Comparison of ENCODE assay signal across 8 cellular contexts in the genomic region with DNA sequence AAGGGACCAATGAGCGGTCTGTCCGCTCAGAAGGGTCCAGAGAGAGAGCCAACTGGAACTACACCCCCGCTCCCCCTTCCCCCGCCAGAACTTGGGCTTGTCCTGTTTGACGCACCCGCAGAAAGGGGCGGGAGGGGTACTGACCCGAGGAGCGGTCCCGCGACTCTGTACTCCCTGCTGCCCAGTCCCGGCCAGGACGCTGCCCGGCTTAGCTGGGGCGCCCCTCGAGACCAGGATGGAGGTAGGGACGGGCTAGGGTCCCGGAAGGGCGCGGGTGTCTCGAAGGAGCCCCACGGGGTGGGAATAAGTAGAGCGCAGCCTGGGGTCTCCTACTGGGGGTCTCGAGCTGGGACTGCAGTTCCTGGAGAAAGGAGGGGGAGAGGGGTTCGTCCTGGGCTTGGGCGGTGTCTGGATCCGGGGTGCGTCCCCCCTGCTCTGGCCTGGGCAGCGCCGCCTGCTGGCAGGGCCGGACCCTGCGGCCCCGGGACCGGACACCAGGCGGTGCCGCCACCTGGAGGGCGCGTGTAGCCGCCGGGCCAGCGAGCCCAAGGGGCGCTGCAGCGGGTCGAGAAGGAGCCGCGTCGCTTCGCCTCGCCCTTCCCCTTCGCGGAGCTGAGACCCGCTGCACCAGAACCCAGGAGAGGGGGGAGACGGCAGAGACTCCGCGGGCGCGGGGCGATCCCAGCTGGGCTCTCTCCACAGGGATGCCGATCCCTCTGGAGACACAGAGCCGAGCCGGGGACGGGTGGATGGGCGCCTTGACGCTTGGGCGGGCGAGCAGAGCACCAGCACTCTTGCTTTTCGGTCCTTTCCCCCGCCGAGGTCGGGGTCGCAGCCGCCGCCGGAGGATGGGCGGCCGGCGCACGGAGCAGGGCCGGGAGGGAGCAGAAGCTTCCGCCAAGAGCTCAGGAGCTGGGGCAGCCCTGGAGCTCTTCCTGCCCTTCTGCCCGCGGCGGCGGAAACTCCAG. TPM values are rescaled to one million over a fixed set of nuclear protein-coding genes. Genes with fewer than 3 reads are reported as not detected.
A peak's percentile ranks its signal among the peaks of the same experiment; 100 is the strongest.
DNase-seq lines count a peak whose midpoint lies in the region; ATAC-seq and TF ChIP-seq lines count a peak whose summit lies in the region.

No MANE protein-coding gene starts in this region.

- POLR2A ChIA-PET in A673 (lab: Charles Lee; ENCODE audit: low non-redundant PET): no interaction called here

- H3K4me1 ChIP-seq in A673 (ENCODE audit: insufficient read depth, low read length, poor library complexity, severe bottlenecking) (peaks cover 24% of the 10 kb centered on the region), liver (ENCODE audit: control insufficient read depth in 4 of 4, insufficient read depth in 4 of 4, low read length in 3 of 4) (peaks cover 3 to 28% (median 18%) of the 10 kb centered on the region in 4 donors)

- H3K27me3 ChIP-seq in A673 (replicated peaks; ENCODE audit: insufficient read depth, low read depth, low read length, poor library complexity) (no peaks in the 10 kb centered on the region), liver (ENCODE audit: control insufficient read depth in 4 of 4, insufficient read depth in 4 of 4, low read length in 3 of 4) (peaks cover 0 to 6% (median 3%) of the 10 kb centered on the region in 4 donors)

- H3K27ac ChIP-seq in A673 (ENCODE audit: low read depth, low read length, poor library complexity, severe bottlenecking) (peak overlapping the region; percentile 54), liver (ENCODE audit: low read depth in 1 of 2, low read length in 2 of 2) (peak overlapping the region; percentile 68 to 75)

- no peaks in the 10 kb centered on the region for H3K9me3 ChIP-seq in A673 (ENCODE audit: low read depth, low read length, poor library complexity, severe bottlenecking)
- no peaks in the 10 kb centered on the region for H3K9me3 ChIP-seq in liver (ENCODE audit: control insufficient read depth in 4 of 4, low read length in 3 of 4)

- peak; percentile 76 for ATAC-seq in HG02938 (IDR thresholded peaks at IDR 0.05; ENCODE audit: unreplicated experiment)

- H3K36me3 ChIP-seq in A673 (ENCODE audit: insufficient read depth, low read length, poor library complexity, severe bottlenecking) (no peaks in the 10 kb centered on the region), liver (ENCODE audit: control insufficient read depth in 4 of 4, insufficient read depth in 3 of 4, low read depth in 1 of 4, low read length in 3 of 4) (no peaks in the 10 kb centered on the region)

- peak; percentile 64 for TF ChIP-seq POLR2A in GM15510 (IDR thresholded peaks at IDR 0.05; ENCODE audit: borderline replicate concordance, extremely low read depth, insufficient read length)

- intact Hi-C loops in A673 (cut with micrococcal nuclease; ENCODE audit: unreplicated experiment): no loop called here

- H3K9ac ChIP-seq in liver (ENCODE audit: low read depth in 1 of 2, low read length in 2 of 2): peak overlapping the region; percentile 21 to 40

- DNase-seq in A673 (ENCODE audit: low spot score): peak; percentile 73
- DNase-seq in NCI-H2107 (lab: John Stamatoyannopoulos, UW): peak; percentile 44
- DNase-seq in activated CD4-positive, alpha-beta T cell treated with anti-CD3 and anti-CD28 coated beads for 4 hours: peak; percentile 64 to 69
- DNase-seq in dedifferentiated amniotic fluid mesenchymal stem cell (ENCODE audit: extremely low spot score): peak; percentile 57
- DNase-seq in stimulated activated CD4-positive, alpha-beta T cell treated with anti-CD3 and anti-CD28 coated beads, Interleukin-4, amount 100 ng/mL, for 48 hours (ENCODE audit: low read depth in 2 of 2): peak; percentile 77

- under 1% methylated on average over 84 of the region's 84 CpGs for WGBS in liver

- no TSS peak for BruUV-seq in A673 (replicated peaks; lab: Mats Ljungman, UMichigan)

- CTCF ChIA-PET in A673 (lab: Charles Lee): interaction anchor here (0.9 to 1.7 kb wide), 3 partner anchors 25 to 61 kb away, joined by 4 to 20 read pairs (median 8); no protein-coding TSS in a partner anchor

- H3K4me3 ChIP-seq in A673 (ENCODE audit: low read depth, low read length, poor library complexity, severe bottlenecking): peak overlapping the region; percentile 68
- peak overlapping the region; percentile 67 to 80 (median 70) for H3K4me3 ChIP-seq in liver (ENCODE audit: low read depth in 1 of 3, low read length in 3 of 3)

- peak; percentile 84 for TF ChIP-seq CTCF in A673 (conservative IDR thresholded peaks at IDR 0.05; ENCODE audit: low read depth, low read length)
- peak; percentile 93 for TF ChIP-seq CTCF in liver (IDR thresholded peaks at IDR 0.05; ENCODE audit: low read depth, low read length, missing input control)

- TF ChIP-seq RAD21 in liver (IDR thresholded peaks at IDR 0.05): peak in 1 of 2 donors; percentile 59

TF ChIP-seq in liver, 16 proteins besides CTCF, POLR2A, EP300 and RAD21:
- TF ChIP-seq SP1 (IDR thresholded peaks at IDR 0.05): no peak
- TF ChIP-seq FOXA1 (IDR thresholded peaks at IDR 0.05): no peak
- TF ChIP-seq JUND (IDR thresholded peaks at IDR 0.05): no peak
- no peak for TF ChIP-seq ATF3 (IDR thresholded peaks at IDR 0.05)
- no peak for TF ChIP-seq HNF4G (IDR thresholded peaks at IDR 0.05)
- TF ChIP-seq RXRA (IDR thresholded peaks at IDR 0.05): no peak
- TF ChIP-seq FOXA2 (IDR thresholded peaks at IDR 0.05): no peak
- no peak for TF ChIP-seq GABPA (IDR thresholded peaks at IDR 0.05 in 1 of 2, conservative IDR thresholded peaks at IDR 0.05 in 1 of 2)
- no peak for TF ChIP-seq MAX (IDR thresholded peaks at IDR 0.05)
- no peak for TF ChIP-seq ZBTB33 (IDR thresholded peaks at IDR 0.05)
- no peak for TF ChIP-seq TAF1 (conservative IDR thresholded peaks at IDR 0.05)
- TF ChIP-seq NR2F2 (IDR thresholded peaks at IDR 0.05): no peak
- no peak for TF ChIP-seq EGR1 (IDR thresholded peaks at IDR 0.05; ENCODE audit: low read depth in 2 of 2)
- no peak for TF ChIP-seq YY1 (IDR thresholded peaks at IDR 0.05)
- TF ChIP-seq REST (IDR thresholded peaks at IDR 0.05): no peak
- no peak for TF ChIP-seq HNF4A (conservative IDR thresholded peaks at IDR 0.05)

RNA-seq across cellular contexts. Expression of gene CACNB3, which starts 3.7 kb away (rescaled TPM):
- total RNA-seq in A673 (2021) (23.8 and 32.4 TPM in 2 replicates), liver (1 to 10 TPM; 1.4 to 1.9 TPM)
- polyA plus RNA-seq in liver: under 1 TPM; 0.92 to 0.93 TPM

RNA-seq across cellular contexts. Expression of gene ADCY6, which starts 25.7 kb away (rescaled TPM):
- total RNA-seq in A673 (2021) (6.8 and 12.8 TPM in 2 replicates), liver (10 to 100 TPM; 12.7 to 30.5 TPM)
- polyA plus RNA-seq in liver: 1 to 10 TPM; 4.3 to 8.2 TPM

RNA-seq across cellular contexts. Expression of gene DDX23, which starts 37.4 kb away (rescaled TPM):
- total RNA-seq in A673 (2021) (111 and 135 TPM in 2 replicates), liver (10 to 100 TPM; 34.4 to 60.6 TPM)
- 10 to 100 TPM; 16.9 to 25.1 TPM for polyA plus RNA-seq in liver

RNA-seq across cellular contexts. Expression of gene RND1, which starts 51.1 kb away (rescaled TPM):
- total RNA-seq in A673 (2021) (2.0 and 2.7 TPM in 2 replicates), liver (1 to 10 TPM; 7.7 to 8.5 TPM)
- 10 to 100 TPM in 1 of 2 donors, 1 to 10 TPM in 1; 8.5 to 16.5 TPM for polyA plus RNA-seq in liver

Comparison
In these comparisons a context has a peak if more than half of its experiments do, and no peak if none do; other contexts are left out.
1. Peak in every context shown above with its lines: DNase-seq, ATAC-seq, H3K4me3 ChIP-seq and H3K27ac ChIP-seq.